ENCODE assay signal across 9 cellular contexts in genomic region chr12:120368789-120369475, GRCh38. TPM values are rescaled to one million over a fixed set of nuclear protein-coding genes. Genes with fewer than 3 reads are reported as not detected.
DNase-seq lines count a peak whose midpoint lies in the region; ATAC-seq and TF ChIP-seq lines count a peak whose summit lies in the region.
"Had no signal": no experiment of that assay in that cellular context is flagged by ENCODE, and none has a peak within 500 bp of the region (broad histone marks: within the 10 kb centered on the region; RNA-seq: fewer than 3 reads in every experiment).

MSI1 (minus strand) TSS chr12:120369164; CDS start chr12:120369091, 73 bp downstream.

- ATAC-seq in right lobe of liver (peak in 1 of 4 donors; percentile 7), GM19467 (IDR thresholded peaks at IDR 0.05; ENCODE audit: unreplicated experiment) (no peak), GM19035 (IDR thresholded peaks at IDR 0.05; ENCODE audit: unreplicated experiment) (no peak)

- peaks cover 0 to 4% of the 10 kb centered on the region in 2 donors for H3K27me3 ChIP-seq in right lobe of liver
- H3K27me3 ChIP-seq in transverse colon: peaks cover 55% of the 10 kb centered on the region

- H3K27me3 Mint-ChIP-seq in activated CD4-positive, alpha-beta T cell treated with anti-CD3 and anti-CD28 coated beads, Interleukin-2, amount 10 ng/mL, durations not matched to agents 7 days and 5 days: peaks cover 75% of the 10 kb centered on the region

- H3K4me1 ChIP-seq in right lobe of liver: peaks cover 0 to 16% (median 0%) of the 10 kb centered on the region in 4 donors
- peaks cover 6 to 50% (median 35%) of the 10 kb centered on the region in 4 donors for H3K4me1 ChIP-seq in transverse colon

- no peak for TF ChIP-seq EP300 in transverse colon (IDR thresholded peaks at IDR 0.05; ENCODE audit: low read depth)

- H3K36me3 ChIP-seq in right lobe of liver (no peaks in the 10 kb centered on the region), transverse colon (no peaks in the 10 kb centered on the region)

- no peak for DNase-seq in activated CD4-positive, alpha-beta T cell treated with anti-CD3 and anti-CD28 coated beads, Interleukin-2, amount 10 ng/mL, durations not matched to agents 7 days and 5 days
- no peak for DNase-seq in activated CD4-positive, alpha-beta T cell treated with anti-CD3 and anti-CD28 coated beads, Interleukin-2, amount 50 U/mL, for 48 hours
- DNase-seq in astrocyte of the hippocampus (ENCODE audit: low read depth, low spot score) (peak; percentile 66), right lobe of liver (no peak), transverse colon (no peak)
- no peak for DNase-seq in activated CD4-positive, CD25-positive, alpha-beta regulatory T cell treated with anti-CD3 and anti-CD28 coated beads, Interleukin-2, amount 50 U/mL, for 72 hours

- H3K4me3 ChIP-seq in right lobe of liver (peak within 1 kb of the TSS; percentile 10 to 36 (median 35)), transverse colon (peak within 1 kb of the TSS; percentile 34 to 64 (median 51))

- peaks cover 15% of the 10 kb centered on the region for H3K4me1 Mint-ChIP-seq in activated CD4-positive, alpha-beta T cell treated with anti-CD3 and anti-CD28 coated beads, Interleukin-2, amount 10 ng/mL, durations not matched to agents 7 days and 5 days

- CTCF ChIA-PET in activated CD4-positive, alpha-beta T cell treated with anti-CD3 and anti-CD28 coated beads, Interleukin-2, amount 10 ng/mL, durations not matched to agents 7 days and 5 days (lab: Charles Lee): no interaction called here

- intact Hi-C loops in right lobe of liver (cut with DNase I) (loop anchor here in 1 of 2 donors (10.0 kb wide), 1 partner anchor 56 kb away; no protein-coding TSS in a partner anchor), transverse colon (cut with DNase I; ENCODE audit: low total_unique reads) (no loop called here)

- in situ Hi-C loops in transverse colon (cut with MboI; ENCODE audit: low pct_ligation_motif_present in 1 of 4, low pct_unique_long_range_greater_than_20kb in 1 of 4, low sequenced_read_pairs in 3 of 4): no loop called here

- H3K9me3 ChIP-seq in right lobe of liver (no peaks in the 10 kb centered on the region), transverse colon (no peaks in the 10 kb centered on the region)

- WGBS in right lobe of liver (ENCODE audit: insufficient coverage, low coverage, low lambda C conversion rate, missing lambda C conversion rate): no CpG with 5 or more reads among the region's 108 CpGs
- WGBS in transverse colon (ENCODE audit: low coverage in 1 of 2), 2 donors: 1% methylated on average over 59 of the region's 108 CpGs; no CpG with 5 or more reads in 1 of the 2 donors

- H3K36me3 Mint-ChIP-seq in activated CD4-positive, alpha-beta T cell treated with anti-CD3 and anti-CD28 coated beads, Interleukin-2, amount 10 ng/mL, durations not matched to agents 7 days and 5 days (ENCODE audit: low read depth): no peaks in the 10 kb centered on the region

- POLR2A ChIA-PET in activated CD4-positive, alpha-beta T cell treated with anti-CD3 and anti-CD28 coated beads, Interleukin-2, amount 10 ng/mL, durations not matched to agents 7 days and 5 days (lab: Charles Lee): no interaction called here

- H3K27ac Mint-ChIP-seq in activated CD4-positive, alpha-beta T cell treated with anti-CD3 and anti-CD28 coated beads, Interleukin-2, amount 10 ng/mL, durations not matched to agents 7 days and 5 days: no peak within 1 kb of the TSS

- peak within 1 kb of the TSS; percentile 52 for H3K4me3 Mint-ChIP-seq in activated CD4-positive, alpha-beta T cell treated with anti-CD3 and anti-CD28 coated beads, Interleukin-2, amount 10 ng/mL, durations not matched to agents 7 days and 5 days

- H3K27ac ChIP-seq in right lobe of liver (no peak within 1 kb of the TSS), transverse colon (peak within 1 kb of the TSS; percentile 46 to 63 (median 56))
- H3K27ac ChIP-seq: KMS-11 had no signal

- H3K9me3 Mint-ChIP-seq in activated CD4-positive, alpha-beta T cell treated with anti-CD3 and anti-CD28 coated beads, Interleukin-2, amount 10 ng/mL, durations not matched to agents 7 days and 5 days: no peaks in the 10 kb centered on the region

- no peak for TF ChIP-seq POLR2A in right lobe of liver (IDR thresholded peaks at IDR 0.05)
- no peak for TF ChIP-seq POLR2A in transverse colon (IDR thresholded peaks at IDR 0.05)

- TF ChIP-seq CTCF in right lobe of liver (IDR thresholded peaks at IDR 0.05) (no peak), transverse colon (IDR thresholded peaks at IDR 0.05) (no peak)

RNA-seq across cellular contexts. Expression of gene MSI1, which starts in this region (rescaled TPM):
- not detected for total RNA-seq in activated CD4-positive, alpha-beta T cell treated with anti-CD3 and anti-CD28 coated beads, Interleukin-2, amount 10 ng/mL, durations not matched to agents 7 days and 5 days
- total RNA-seq in right lobe of liver: 1 to 10 TPM in 1 of 6 experiments, under 1 TPM in 1, not detected in 4; 0.06 to 1.6 TPM
- total RNA-seq in transverse colon: 1 to 10 TPM in 1 of 4 donors, under 1 TPM in 1, not detected in 2; 0.82 to 7.5 TPM

Comparison
In these comparisons a context has a peak if more than half of its experiments do, and no peak if none do; other contexts are left out.
1. H3K27ac ChIP-seq: peak in transverse colon (4 of 4); none in right lobe of liver (0 of 3).